In the genomic region with DNA sequence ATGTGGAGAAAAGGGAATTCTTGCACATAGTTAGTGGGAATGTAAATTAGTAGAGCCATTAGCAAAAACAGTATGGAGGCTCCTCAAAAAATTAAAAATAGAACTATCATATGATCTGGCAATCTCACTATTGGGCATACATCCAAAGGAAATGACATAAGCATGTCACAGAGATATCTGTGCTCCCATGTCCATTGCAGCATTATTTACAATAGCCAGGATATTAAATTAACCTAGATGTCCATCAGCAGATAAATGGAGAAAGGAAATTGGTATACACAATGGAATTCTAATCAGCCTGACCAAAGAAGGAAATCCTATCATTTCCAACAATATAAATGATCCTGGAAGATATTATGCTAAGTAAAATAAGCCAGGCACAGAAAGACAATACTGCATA, we compare ENCODE assay signal across 36 cellular contexts. TPM values are rescaled to one million over a fixed set of nuclear protein-coding genes. Genes with fewer than 3 reads are reported as not detected.
DNase-seq lines count a peak whose midpoint lies in the region; ATAC-seq, FAIRE-seq and TF ChIP-seq lines count a peak whose summit lies in the region.
"Had no signal": no experiment of that assay in that cellular context is flagged by ENCODE, and none has a peak within 500 bp of the region (broad histone marks: within the 10 kb centered on the region; RNA-seq: fewer than 3 reads in every experiment).

No MANE protein-coding gene starts in this region.

- peak overlapping the region; percentile 77 for H3K4me2 ChIP-seq in endothelial cell of umbilical vein (ENCODE audit: insufficient read depth, low read length)
- H3K4me2 ChIP-seq: hepatocyte had no signal

- no peaks in the 10 kb centered on the region for H4K20me1 ChIP-seq in endothelial cell of umbilical vein (replicated peaks; ENCODE audit: control insufficient read depth, extremely low read depth, insufficient read depth, low read length)

- TF ChIP-seq POLR2A in endothelial cell of umbilical vein (IDR thresholded peaks at IDR 0.05; ENCODE audit: low read depth, low read length) (no peak), esophagus squamous epithelium (IDR thresholded peaks at IDR 0.05) (no peak)

- H3K79me2 ChIP-seq in endothelial cell of umbilical vein (ENCODE audit: control insufficient read depth, insufficient read depth, low read length): no peaks in the 10 kb centered on the region
- H3K79me2 ChIP-seq: hepatocyte had no signal

- no peaks in the 10 kb centered on the region for H3K9me1 ChIP-seq in endothelial cell of umbilical vein (replicated peaks; ENCODE audit: control insufficient read depth, extremely low read depth, insufficient read depth, low read length)

- no peaks in the 10 kb centered on the region for H3K27me3 ChIP-seq in endothelial cell of umbilical vein (ENCODE audit: control insufficient read depth in 2 of 2, insufficient read depth in 2 of 2, low read length in 2 of 2)
- H3K27me3 ChIP-seq in neutrophil: no peaks in the 10 kb centered on the region
- peaks cover 0 to 4% (median 0%) of the 10 kb centered on the region in 4 donors for H3K27me3 ChIP-seq in esophagus squamous epithelium
- H3K27me3 ChIP-seq: gastrocnemius medialis, hepatocyte, suprapubic skin, upper lobe of left lung had no signal

- no TSS peak for BruUV-seq in endothelial cell of umbilical vein (replicated peaks; lab: Mats Ljungman, UMichigan)

- intact Hi-C loops in endothelial cell of umbilical vein (cut with micrococcal nuclease): loop anchor here (1.0 kb wide), 1 partner anchor 50 kb away; no protein-coding TSS in a partner anchor
- intact Hi-C loops in esophagus squamous epithelium (cut with DNase I): no loop called here

- CTCF ChIA-PET in endothelial cell of umbilical vein (lab: Charles Lee): no interaction called here

- no peak overlapping the region for H2AFZ ChIP-seq in endothelial cell of umbilical vein (ENCODE audit: low read depth, low read length)
- H2AFZ ChIP-seq: hepatocyte had no signal

- H3K4me1 ChIP-seq in endothelial cell of umbilical vein (ENCODE audit: control insufficient read depth, extremely low read depth, insufficient read depth, low read length): peaks cover 25% of the 10 kb centered on the region
- H3K4me1 ChIP-seq in neutrophil (ENCODE audit: control insufficient read depth in 1 of 2, insufficient read depth in 1 of 2, low read depth in 1 of 2, low read length in 1 of 2): peaks cover 79 to 85% of the 10 kb centered on the region in 2 experiments
- H3K4me1 ChIP-seq in esophagus squamous epithelium: no peaks in the 10 kb centered on the region
- H3K4me1 ChIP-seq: gastrocnemius medialis, suprapubic skin had no signal

- DNase-seq in EH (ENCODE audit: low read depth) (peak; percentile 13), RKO (ENCODE audit: low spot score) (peak; percentile 12), endothelial cell of umbilical vein (ENCODE audit: low read depth, low spot score) (peak; percentile 94), NCI-H2227 treated with DMSO at 0.1 percent for 48 hours (lab: John Stamatoyannopoulos, UW) (no peak), esophagus squamous epithelium (lab: John Stamatoyannopoulos, UW) (no peak), DMS 273 (lab: John Stamatoyannopoulos, UW; ENCODE audit: unreplicated experiment) (no peak)
- DNase-seq: activated CD4-positive, alpha-beta memory T cell treated with anti-CD3 and anti-CD28 coated beads, Interleukin-2, amount 10 ng/mL, durations not matched to agents 7 days and 5 days; activated CD4-positive, alpha-beta T cell treated with anti-CD3 and anti-CD28 coated beads for 1 hour; activated CD8-positive, alpha-beta memory T cell treated with anti-CD3 and anti-CD28 coated beads, Interleukin-2, amount 50 U/mL, for 4 hours; activated naive CD4-positive, alpha-beta T cell treated with Interleukin-2 at 50 U/mL for 16 hours; C1 segment of cervical spinal cord; caudate nucleus; COR-L47; DMS53; endodermal cell; gastrocnemius medialis; GDM1; Kasumi-1; kidney glomerular epithelial cell; NCI-H146; NCI-H2107; small intestine; stimulated activated naive CD4-positive, alpha-beta T cell; upper lobe of left lung had no signal

- no peaks in the 10 kb centered on the region for H3K9me3 ChIP-seq in endothelial cell of umbilical vein (replicated peaks; ENCODE audit: control insufficient read depth, insufficient read depth, low read length)
- H3K9me3 ChIP-seq in neutrophil: no peaks in the 10 kb centered on the region
- H3K9me3 ChIP-seq in esophagus squamous epithelium: no peaks in the 10 kb centered on the region
- H3K9me3 ChIP-seq: gastrocnemius medialis, suprapubic skin had no signal

- dilution Hi-C loops in endothelial cell of umbilical vein (cut with MboI; ENCODE audit: extremely low pct_ligation_motif_present, low sequenced_read_pairs): no loop called here

- TF ChIP-seq CTCF in endothelial cell of umbilical vein (IDR thresholded peaks at IDR 0.05; ENCODE audit: extremely low read depth in 1 of 2, insufficient read depth in 1 of 2, low read depth in 1 of 2, low read length in 2 of 2) (no peak), neutrophil (IDR thresholded peaks at IDR 0.05) (no peak), esophagus squamous epithelium (IDR thresholded peaks at IDR 0.05) (no peak)

- H3K4me3 ChIP-seq in endothelial cell of umbilical vein (replicated peaks in 1 of 3; ENCODE audit: insufficient read depth in 1 of 3, low read depth in 1 of 3, low read length in 3 of 3) (no peak overlapping the region), neutrophil (ENCODE audit: low read depth in 1 of 2, low read length in 1 of 2) (peak overlapping the region; percentile 73 to 86), esophagus squamous epithelium (no peak overlapping the region)
- H3K4me3 ChIP-seq: gastrocnemius medialis, hepatocyte, lung, SK-N-MC, suprapubic skin, upper lobe of left lung had no signal

- ATAC-seq in GM19023 (IDR thresholded peaks at IDR 0.05; ENCODE audit: unreplicated experiment): no peak
- ATAC-seq: esophagus mucosa, gastrocnemius medialis had no signal

- peak overlapping the region; percentile 47 for H3K9ac ChIP-seq in endothelial cell of umbilical vein (replicated peaks; ENCODE audit: extremely low read depth, insufficient read depth, low read length)

- peak overlapping the region; percentile 76 for H3K27ac ChIP-seq in endothelial cell of umbilical vein (ENCODE audit: insufficient read depth, low read depth, low read length)
- peak overlapping the region; percentile 98 for H3K27ac ChIP-seq in neutrophil
- H3K27ac ChIP-seq in esophagus squamous epithelium: no peak overlapping the region
- H3K27ac ChIP-seq: gastrocnemius medialis, hepatocyte, SK-N-MC, suprapubic skin had no signal

- peak; percentile 60 for FAIRE-seq in endothelial cell of umbilical vein (lab: Jason Lieb, UNC)
- FAIRE-seq: small intestine, TTC549 had no signal

- POLR2A ChIA-PET in endothelial cell of umbilical vein (lab: Charles Lee): no interaction called here

- H3K36me3 ChIP-seq in endothelial cell of umbilical vein (ENCODE audit: control insufficient read depth in 2 of 2, extremely low read depth in 1 of 2, insufficient read depth in 2 of 2, low read length in 2 of 2) (no peaks in the 10 kb centered on the region), neutrophil (no peaks in the 10 kb centered on the region), esophagus squamous epithelium (no peaks in the 10 kb centered on the region)
- H3K36me3 ChIP-seq: gastrocnemius medialis, suprapubic skin, upper lobe of left lung had no signal

TF ChIP-seq in endothelial cell of umbilical vein, 7 proteins besides CTCF, POLR2A, EP300 and RAD21 (continues in another document):
- TF ChIP-seq GATA2 (IDR thresholded peaks at IDR 0.05; ENCODE audit: insufficient read depth, insufficient read length, low read depth, low read length): peak; percentile 96
- peak; percentile 88 for TF ChIP-seq JUN (IDR thresholded peaks at IDR 0.05; ENCODE audit: borderline replicate concordance, insufficient read depth, insufficient read length, low read depth)
- peak; percentile 55 for TF ChIP-seq FOS (IDR thresholded peaks at IDR 0.05; ENCODE audit: borderline replicate concordance, insufficient read depth, low read length)
- peak; percentile 75 for TF ChIP-seq POLR2AphosphoS5 (IDR thresholded peaks at IDR 0.05; ENCODE audit: insufficient read depth, low read depth, low read length)
- TF ChIP-seq EZH2 (IDR thresholded peaks at IDR 0.05; ENCODE audit: borderline replicate concordance, low read depth, low read length, severe bottlenecking): no peak

RNA-seq across cellular contexts. Expression of a gene that starts 2.8 kb away (rescaled TPM):
- total RNA-seq in endothelial cell of umbilical vein (6.5 and 9.5 TPM in 2 replicates), esophagus squamous epithelium (1 to 10 TPM in 2 of 4 donors, under 1 TPM in 2; 0.13 to 3.3 (median 1.0) TPM)
- polyA plus RNA-seq in endothelial cell of umbilical vein: 0.10 and 0.18 TPM in 2 replicates
- 0.10 and 0.28 TPM in 2 replicates for polyA plus RNA-seq in endothelial cell of umbilical vein (2011; cell fraction: cytosol; rRNA removed)
- polyA plus RNA-seq in endothelial cell of umbilical vein (2011; cell fraction: nucleus; rRNA removed): 0.18 and 0.21 TPM in 2 replicates
- polyA plus RNA-seq in endothelial cell of umbilical vein (2012): 1.9 and 2.0 TPM in 2 replicates
- not detected in 2 replicates for polyA minus RNA-seq in endothelial cell of umbilical vein
- polyA minus RNA-seq in endothelial cell of umbilical vein (2011; cell fraction: cytosol; rRNA and poly(A)+ RNA removed): not detected
- polyA minus RNA-seq in endothelial cell of umbilical vein (2011; cell fraction: nucleus; rRNA and poly(A)+ RNA removed): not detected in 2 replicates

RNA-seq across cellular contexts. Expression of a gene that starts 40.5 kb away (rescaled TPM):
- total RNA-seq in endothelial cell of umbilical vein (not detected in 2 replicates), esophagus squamous epithelium (1 to 10 TPM in 3 of 4 donors, not detected in 1; 1.1 to 1.7 (median 1.5) TPM)
- polyA plus RNA-seq in endothelial cell of umbilical vein: not detected in 2 replicates
- polyA plus RNA-seq in endothelial cell of umbilical vein (2011; cell fraction: cytosol; rRNA removed): not detected in 2 replicates
- not detected in 2 replicates for polyA plus RNA-seq in endothelial cell of umbilical vein (2011; cell fraction: nucleus; rRNA removed)
- polyA plus RNA-seq in endothelial cell of umbilical vein (2012): not detected in 2 replicates
- polyA minus RNA-seq in endothelial cell of umbilical vein: not detected in 2 replicates
- not detected for polyA minus RNA-seq in endothelial cell of umbilical vein (2011; cell fraction: cytosol; rRNA and poly(A)+ RNA removed)
- polyA minus RNA-seq in endothelial cell of umbilical vein (2011; cell fraction: nucleus; rRNA and poly(A)+ RNA removed): not detected in 2 replicates
- total RNA-seq: endodermal cell, gastrocnemius medialis, H4, hepatocyte, osteoblast, renal cortical epithelial cell, suprapubic skin had no signal
- polyA plus RNA-seq: hepatocyte had no signal

RNA-seq across cellular contexts. Expression of a gene that starts 59.5 kb away (rescaled TPM):
- total RNA-seq in endothelial cell of umbilical vein: not detected in 2 replicates
- not detected in 2 replicates for polyA plus RNA-seq in endothelial cell of umbilical vein
- not detected in 2 replicates for polyA plus RNA-seq in endothelial cell of umbilical vein (2011; cell fraction: cytosol; rRNA removed)
- polyA plus RNA-seq in endothelial cell of umbilical vein (2011; cell fraction: nucleus; rRNA removed): not detected in 2 replicates
- polyA plus RNA-seq in endothelial cell of umbilical vein (2012): not detected in 2 replicates
- not detected in 2 replicates for polyA minus RNA-seq in endothelial cell of umbilical vein
- polyA minus RNA-seq in endothelial cell of umbilical vein (2011; cell fraction: cytosol; rRNA and poly(A)+ RNA removed): not detected
- not detected in 2 replicates for polyA minus RNA-seq in endothelial cell of umbilical vein (2011; cell fraction: nucleus; rRNA and poly(A)+ RNA removed)
- not detected for total RNA-seq in esophagus squamous epithelium
- total RNA-seq: activated T-helper 1 cell treated with anti-CD3 and anti-CD28 coated beads, Interleukin-12 subunit alpha, Interleukin-12 subunit beta, Interleukin-2, Interleukin-4 antibody, amounts not matched to agents 30 ng/mL and 10 ng/mL and 1 ng/mL, durations not matched to agents 14 hours and 24 hours and 36 hours; endodermal cell; esophagus mucosa; gastrocnemius medialis; H4; hepatocyte; osteoblast; renal cortical epithelial cell; suprapubic skin had no signal
- polyA plus RNA-seq: hepatocyte had no signal

Comparison
In these comparisons a context has a peak if more than half of its experiments do, and no peak if none do; other contexts are left out.
1. DNase-seq: peak in EH (single experiment), RKO (single experiment) and endothelial cell of umbilical vein (single experiment); none in NCI-H2227 treated with DMSO at 0.1 percent for 48 hours (single experiment), esophagus squamous epithelium (single experiment) and DMS 273 (single experiment).
2. H3K27ac ChIP-seq: peak in endothelial cell of umbilical vein (single experiment) and neutrophil (single experiment); none in esophagus squamous epithelium (0 of 4).
3. H3K4me3 ChIP-seq: peak in neutrophil (2 of 2); none in endothelial cell of umbilical vein (0 of 3) and esophagus squamous epithelium (0 of 4).